32 cellular contexts compared by ENCODE assay signal in genomic region chr18:38019292-38019691, GRCh38.
"Had no signal": no experiment of that assay in that cellular context is flagged by ENCODE, and none has a peak within 500 bp of the region (broad histone marks: within the 10 kb centered on the region; RNA-seq: fewer than 3 reads in every experiment).

No MANE protein-coding gene starts in this region.

- H3K4me1 Mint-ChIP-seq: activated CD4-positive, alpha-beta T cell treated with anti-CD3 and anti-CD28 coated beads for 36 hours; activated CD4-positive, alpha-beta T cell treated with anti-CD3 and anti-CD28 coated beads, Interleukin-2, amount 10 ng/mL, durations not matched to agents 7 days and 5 days; activated naive CD4-positive, alpha-beta T cell treated with anti-CD3 and anti-CD28 coated beads, Interleukin-2, amount 50 U/mL, for 24 hours; activated naive CD8-positive, alpha-beta T cell treated with anti-CD3 and anti-CD28 coated beads, Interleukin-2, amount 10 ng/mL, durations not matched to agents 7 days and 5 days had no signal

- H3K4me3 ChIP-seq: ascending aorta, body of pancreas, breast epithelium, Peyer's patch, SJSA1 had no signal

- ATAC-seq: activated CD4-positive, alpha-beta T cell treated with anti-CD3 and anti-CD28 coated beads for 36 hours; activated CD4-positive, CD25-positive, alpha-beta regulatory T cell treated with anti-CD3 and anti-CD28 coated beads, Interleukin-2, amount 50 U/mL, for 24 hours; activated CD8-positive, alpha-beta T cell treated with anti-CD3 and anti-CD28 coated beads, Interleukin-2, amount 10 ng/mL, durations not matched to agents 7 days and 5 days; body of pancreas; PC-3 had no signal

- H3K4me3 Mint-ChIP-seq: activated CD4-positive, alpha-beta T cell treated with anti-CD3 and anti-CD28 coated beads for 36 hours; activated CD4-positive, alpha-beta T cell treated with anti-CD3 and anti-CD28 coated beads, Interleukin-2, amount 10 ng/mL, durations not matched to agents 7 days and 5 days; activated CD8-positive, alpha-beta T cell treated with anti-CD3 and anti-CD28 coated beads, Interleukin-2, amount 10 ng/mL, durations not matched to agents 7 days and 5 days; activated naive CD4-positive, alpha-beta T cell treated with anti-CD3 and anti-CD28 coated beads, Interleukin-2, amount 50 U/mL, for 24 hours; activated naive CD8-positive, alpha-beta T cell treated with anti-CD3 and anti-CD28 coated beads, Interleukin-2, amount 10 ng/mL, durations not matched to agents 7 days and 5 days; activated T-cell treated with anti-CD3 and anti-CD28 coated beads, Interleukin-2, amount 50 U/mL, for 24 hours; T-helper 1 cell treated with Interleukin-12 subunit alpha and Interleukin-12 subunit beta and Interleukin-4 antibody, amounts not matched to agents 30 μg/mL and 1 μg/mL, for 36 hours; T-helper 2 cell treated with Interferon-gamma antibody and Interleukin-4, amounts not matched to agents 5 μg/mL and 100 μg/mL, for 36 hours had no signal

- H3K27me3 Mint-ChIP-seq: activated CD4-positive, alpha-beta T cell treated with anti-CD3 and anti-CD28 coated beads for 36 hours; activated CD4-positive, alpha-beta T cell treated with anti-CD3 and anti-CD28 coated beads, Interleukin-2, amount 10 ng/mL, durations not matched to agents 7 days and 5 days; activated naive CD4-positive, alpha-beta T cell treated with anti-CD3 and anti-CD28 coated beads, Interleukin-2, amount 50 U/mL, for 24 hours; activated naive CD8-positive, alpha-beta T cell treated with anti-CD3 and anti-CD28 coated beads, Interleukin-2, amount 10 ng/mL, durations not matched to agents 7 days and 5 days; activated T-cell treated with anti-CD3 and anti-CD28 coated beads, Interleukin-2, amount 50 U/mL, for 24 hours had no signal

- H3K36me3 ChIP-seq: ascending aorta, breast epithelium, Peyer's patch, SJSA1 had no signal

- DNase-seq: activated CD4-positive, alpha-beta T cell treated with anti-CD3 and anti-CD28 coated beads for 36 hours; activated CD4-positive, alpha-beta T cell treated with anti-CD3 and anti-CD28 coated beads, Interleukin-2, amount 10 ng/mL, durations not matched to agents 7 days and 5 days; activated CD4-positive, alpha-beta T cell treated with anti-CD3 and anti-CD28 coated beads, Interleukin-2, amount 50 U/mL, for 48 hours; activated CD8-positive, alpha-beta T cell treated with anti-CD3 and anti-CD28 coated beads, Interleukin-2, amount 10 ng/mL, durations not matched to agents 7 days and 5 days; activated gamma-delta T cell; activated naive CD4-positive, alpha-beta T cell treated with Interleukin-2 at 50 U/mL for 16 hours; activated naive CD8-positive, alpha-beta T cell treated with anti-CD3 and anti-CD28 coated beads, Interleukin-2, amount 10 ng/mL, durations not matched to agents 7 days and 5 days; activated T-cell treated with anti-CD3 and anti-CD28 coated beads, Interleukin-2, amount 50 U/mL, for 24 hours; amygdala; body of pancreas; Karpas-422; NCI-H1105 treated with DMSO at 0.1 percent for 48 hours; NCI-H1436; NCI-H1694; NCI-H1930; NCI-H2081 treated with DMSO at 0.1 percent for 48 hours; NCI-H226; NCI-H446 treated with DMSO at 0.1 percent for 48 hours; NCI-H524; PC-3; Peyer's patch; RPMI8226; SHP77 treated with DMSO at 0.1 percent for 48 hours; SK-N-SH had no signal

- H3K9me3 ChIP-seq: ascending aorta, body of pancreas, Peyer's patch, SJSA1, SK-N-SH had no signal

- H3K9ac ChIP-seq: SK-N-SH had no signal

- H3K4me2 ChIP-seq: SK-N-SH had no signal

- H3K27me3 ChIP-seq: ascending aorta, body of pancreas, breast epithelium, Peyer's patch, SJSA1 had no signal

- H3K4me1 ChIP-seq: ascending aorta, body of pancreas, breast epithelium, Peyer's patch, SJSA1 had no signal

- H3K36me3 Mint-ChIP-seq: activated naive CD4-positive, alpha-beta T cell treated with anti-CD3 and anti-CD28 coated beads, Interleukin-2, amount 50 U/mL, for 24 hours; activated naive CD8-positive, alpha-beta T cell treated with anti-CD3 and anti-CD28 coated beads, Interleukin-2, amount 10 ng/mL, durations not matched to agents 7 days and 5 days had no signal

- H3K27ac Mint-ChIP-seq: activated CD4-positive, alpha-beta T cell treated with anti-CD3 and anti-CD28 coated beads for 36 hours; activated CD4-positive, alpha-beta T cell treated with anti-CD3 and anti-CD28 coated beads, Interleukin-2, amount 10 ng/mL, durations not matched to agents 7 days and 5 days; activated CD8-positive, alpha-beta T cell treated with anti-CD3 and anti-CD28 coated beads, Interleukin-2, amount 10 ng/mL, durations not matched to agents 7 days and 5 days; activated naive CD4-positive, alpha-beta T cell treated with anti-CD3 and anti-CD28 coated beads, Interleukin-2, amount 50 U/mL, for 24 hours; activated naive CD8-positive, alpha-beta T cell treated with anti-CD3 and anti-CD28 coated beads, Interleukin-2, amount 10 ng/mL, durations not matched to agents 7 days and 5 days; activated T-cell treated with anti-CD3 and anti-CD28 coated beads, Interleukin-2, amount 50 U/mL, for 24 hours; activated T-helper 2 cell treated with anti-CD3 and anti-CD28 coated beads, Interferon-gamma antibody, Interleukin-2, Interleukin-4, amounts not matched to agents 10 μg/mL and 5 μg/mL and 100 μg/mL, durations not matched to agents 14 hours and 24 hours and 36 hours; T-helper 1 cell treated with Interleukin-12 subunit alpha and Interleukin-12 subunit beta and Interleukin-4 antibody, amounts not matched to agents 30 μg/mL and 1 μg/mL, for 36 hours; T-helper 2 cell treated with Interferon-gamma antibody and Interleukin-4, amounts not matched to agents 5 μg/mL and 100 μg/mL, for 36 hours had no signal

- H3K9me3 Mint-ChIP-seq: activated naive CD4-positive, alpha-beta T cell treated with anti-CD3 and anti-CD28 coated beads, Interleukin-2, amount 50 U/mL, for 24 hours had no signal

- H3K27ac ChIP-seq: ascending aorta, body of pancreas, breast epithelium, Peyer's patch, SJSA1 had no signal
